ENCODE assay signal across 3 cellular contexts in genomic region chr12:56520025-56520810, GRCh38.
TF ChIP-seq lines count a peak whose summit lies in the region.

No MANE protein-coding gene starts in this region.

TF ChIP-seq in liver, 16 proteins besides CTCF, POLR2A, EP300 and RAD21:
- TF ChIP-seq REST (IDR thresholded peaks at IDR 0.05) (no peak), SP1 (IDR thresholded peaks at IDR 0.05) (peak; percentile 40)

TF ChIP-seq in HepG2, 621 proteins besides CTCF, POLR2A, EP300 and RAD21:
- TF ChIP-seq SP5 (CRISPR knock-in tag; IDR thresholded peaks at IDR 0.05; ENCODE audit: borderline replicate concordance, low read depth) (no peak), IKZF5 (CRISPR knock-in tag; IDR thresholded peaks at IDR 0.05) (no peak)
TF ChIP-seq in HepG2: peak in this region for 0.

TF ChIP-seq in endothelial cell of umbilical vein, 7 proteins besides CTCF, POLR2A, EP300 and RAD21:
- TF ChIP-seq FOS (IDR thresholded peaks at IDR 0.05; ENCODE audit: borderline replicate concordance, insufficient read depth, low read length) = no peak
- no peak for TF ChIP-seq GATA2 (IDR thresholded peaks at IDR 0.05; ENCODE audit: insufficient read depth, insufficient read length, low read depth, low read length)
- no peak for TF ChIP-seq JUN (IDR thresholded peaks at IDR 0.05; ENCODE audit: borderline replicate concordance, insufficient read depth, insufficient read length, low read depth)
- TF ChIP-seq, protein P1, sequence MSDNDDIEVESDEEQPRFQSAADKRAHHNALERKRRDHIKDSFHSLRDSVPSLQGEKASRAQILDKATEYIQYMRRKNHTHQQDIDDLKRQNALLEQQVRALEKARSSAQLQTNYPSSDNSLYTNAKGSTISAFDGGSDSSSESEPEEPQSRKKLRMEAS (IDR thresholded peaks at IDR 0.05; ENCODE audit: insufficient read depth, insufficient read length) = no peak
- no peak for TF ChIP-seq MYC (IDR thresholded peaks at IDR 0.05; ENCODE audit: low read depth, low read length)
- no peak for TF ChIP-seq POLR2AphosphoS5 (IDR thresholded peaks at IDR 0.05; ENCODE audit: insufficient read depth, low read depth, low read length)
- TF ChIP-seq EZH2 (IDR thresholded peaks at IDR 0.05; ENCODE audit: borderline replicate concordance, low read depth, low read length, severe bottlenecking) = no peak
